In genomic region chrX:41406211-41406610, GRCh38 we compare ENCODE assay signal across 29 cellular contexts. TPM values are rescaled to one million over a fixed set of nuclear protein-coding genes. Genes with fewer than 3 reads are reported as not detected.
DNase-seq lines count a peak whose midpoint lies in the region; ATAC-seq, FAIRE-seq and TF ChIP-seq lines count a peak whose summit lies in the region.
"Had no signal": no experiment of that assay in that cellular context is flagged by ENCODE, and none has a peak within 500 bp of the region (broad histone marks: within the 10 kb centered on the region; RNA-seq: fewer than 3 reads in every experiment).

No MANE protein-coding gene starts in this region.

- H3K36me3 Mint-ChIP-seq in CD8-positive, alpha-beta T cell: no peaks in the 10 kb centered on the region
- H3K36me3 Mint-ChIP-seq: stimulated activated memory B cell treated with anti-CD40 and anti-IgM and Interleukin-4, amounts not matched to agents 10 μg/mL and 1 μg/mL and 100 μg/mL, for 72 hours had no signal

- TF ChIP-seq EP300 in K562 (IDR thresholded peaks at IDR 0.05; ENCODE audit: low read length): no peak

- TF ChIP-seq POLR2A in K562 (conservative IDR thresholded peaks at IDR 0.05): no peak

- 0% methylated on average over 1 of the region's 1 CpG for WGBS in K562 (ENCODE audit: insufficient coverage, low coverage, missing lambda C conversion rate)

- no peak for FAIRE-seq in K562 (lab: Jason Lieb, UNC)

- DNase-seq in Daoy (ENCODE audit: low read depth) (peak; percentile 43), LHCN-M2 (ENCODE audit: low read depth) (peak; percentile 59), K562 (ENCODE audit: extremely low read depth in 1 of 4, low spot score in 3 of 4) (no peak), kidney tubule cell (ENCODE audit: low spot score) (peak; percentile 81), iPS-NIHi7 (ENCODE audit: extremely low spot score) (no peak), anterior cingulate cortex (lab: John Stamatoyannopoulos, UW) (no peak)
- no peak for DNase-seq in activated effector memory CD4-positive, alpha-beta T cell treated with Interleukin-2 at 50 U/mL for 16 hours
- DNase-seq in CD8-positive, alpha-beta T cell: no peak
- DNase-seq: activated CD4-positive, alpha-beta T cell treated with anti-CD3 and anti-CD28 coated beads for 4 hours; activated CD8-positive, alpha-beta memory T cell treated with anti-CD3 and anti-CD28 coated beads for 24 hours; activated naive CD4-positive, alpha-beta T cell treated with Interleukin-2 at 50 U/mL for 16 hours; activated T-cell treated with anti-CD3 and anti-CD28 coated beads, Interleukin-2, amount 50 U/mL, for 1 hour; C1 segment of cervical spinal cord; MV-4-11; NCI-H1694 treated with DMSO at 0.1 percent for 48 hours; NCI-H2171 treated with DMSO at 0.1 percent for 48 hours; nephron progenitor cell; ovary; Peyer's patch; stimulated activated CD4-positive, alpha-beta T cell treated with anti-CD3 and anti-CD28 coated beads, Interleukin-4, amount 100 ng/mL, for 1 hour had no signal

- in situ Hi-C loops in K562 (cut with MboI): no loop called here

- H3K27ac ChIP-seq in K562 (ENCODE audit: extremely low read depth, low read depth, low read length): no peak overlapping the region
- H3K27ac ChIP-seq in CD8-positive, alpha-beta T cell (ENCODE audit: low read depth, low read length): no peak overlapping the region
- H3K27ac ChIP-seq: adrenal gland, KMS-11, ovary, Peyer's patch, right atrium auricular region had no signal

- H4K20me1 ChIP-seq in K562 (replicated peaks; ENCODE audit: control insufficient read depth, insufficient read depth, low read length): no peaks in the 10 kb centered on the region

- H3K9me1 ChIP-seq in K562 (ENCODE audit: control insufficient read depth, insufficient read depth, low read length): no peaks in the 10 kb centered on the region

- TF ChIP-seq RAD21 in K562 (CRISPR knock-in tag; conservative IDR thresholded peaks at IDR 0.05 in 1 of 2, IDR thresholded peaks at IDR 0.05 in 1 of 2): no peak

- H3K27me3 Mint-ChIP-seq in CD8-positive, alpha-beta T cell (ENCODE audit: low read depth): no peaks in the 10 kb centered on the region
- H3K27me3 Mint-ChIP-seq: stimulated activated memory B cell treated with anti-CD40 and anti-IgM and Interleukin-4, amounts not matched to agents 10 μg/mL and 1 μg/mL and 100 μg/mL, for 72 hours had no signal

- no peaks in the 10 kb centered on the region for H3K79me2 ChIP-seq in K562 (ENCODE audit: control insufficient read depth, insufficient read depth, low read length)

- no TSS peak for BruUV-seq in K562 (replicated peaks; lab: Mats Ljungman, UMichigan)

- no peak overlapping the region for H2AFZ ChIP-seq in K562 (ENCODE audit: low read depth, low read length)

- no peak overlapping the region for H3K9ac ChIP-seq in K562 (ENCODE audit: insufficient read depth in 1 of 2, low read depth in 2 of 2, low read length in 2 of 2)
- H3K9ac ChIP-seq: KMS-11 had no signal

- no peaks in the 10 kb centered on the region for H3K27me3 ChIP-seq in K562 (ENCODE audit: control insufficient read depth in 2 of 2, insufficient read depth in 2 of 2, low read length in 2 of 2)
- H3K27me3 ChIP-seq in CD8-positive, alpha-beta T cell (ENCODE audit: insufficient read depth, low read length): no peaks in the 10 kb centered on the region
- H3K27me3 ChIP-seq: ovary, Peyer's patch, right atrium auricular region had no signal

- H3K9me3 Mint-ChIP-seq in CD8-positive, alpha-beta T cell: no peaks in the 10 kb centered on the region
- H3K9me3 Mint-ChIP-seq: stimulated activated memory B cell treated with anti-CD40 and anti-IgM and Interleukin-4, amounts not matched to agents 10 μg/mL and 1 μg/mL and 100 μg/mL, for 72 hours; T-helper 1 cell treated with Interleukin-12 subunit alpha and Interleukin-12 subunit beta and Interleukin-4 antibody, amounts not matched to agents 30 μg/mL and 1 μg/mL, for 36 hours had no signal

- no peaks in the 10 kb centered on the region for H3K4me1 Mint-ChIP-seq in CD8-positive, alpha-beta T cell (ENCODE audit: low read depth)
- H3K4me1 Mint-ChIP-seq: nephron progenitor cell; stimulated activated memory B cell treated with anti-CD40 and anti-IgM and Interleukin-4, amounts not matched to agents 10 μg/mL and 1 μg/mL and 100 μg/mL, for 72 hours had no signal

- CTCF ChIA-PET in K562 (lab: Yijun Ruan, JAX; ENCODE audit: low intra/inter-chr PET ratio): no interaction called here
- CTCF ChIA-PET in CD8-positive, alpha-beta T cell (lab: Charles Lee): no interaction called here

- H3K27ac Mint-ChIP-seq in CD8-positive, alpha-beta T cell: no peak overlapping the region
- H3K27ac Mint-ChIP-seq: stimulated activated memory B cell treated with anti-CD40 and anti-IgM and Interleukin-4, amounts not matched to agents 10 μg/mL and 1 μg/mL and 100 μg/mL, for 72 hours; T-helper 1 cell treated with Interleukin-12 subunit alpha and Interleukin-12 subunit beta and Interleukin-4 antibody, amounts not matched to agents 30 μg/mL and 1 μg/mL, for 36 hours had no signal

- H3K4me2 ChIP-seq in K562 (ENCODE audit: insufficient read depth, low read length): no peak overlapping the region
- H3K4me2 ChIP-seq: KMS-11 had no signal

- H3K36me3 ChIP-seq in K562 (ENCODE audit: control insufficient read depth, insufficient read depth, low read length): no peaks in the 10 kb centered on the region
- no peaks in the 10 kb centered on the region for H3K36me3 ChIP-seq in CD8-positive, alpha-beta T cell (ENCODE audit: insufficient read depth, low read length)
- H3K36me3 ChIP-seq: adrenal gland, ovary, Peyer's patch, right atrium auricular region had no signal

- H3K9me3 ChIP-seq in K562 (replicated peaks; ENCODE audit: control insufficient read depth, insufficient read depth, low read depth, low read length): no peaks in the 10 kb centered on the region
- H3K9me3 ChIP-seq in CD8-positive, alpha-beta T cell (ENCODE audit: low read length): no peaks in the 10 kb centered on the region
- H3K9me3 ChIP-seq: adrenal gland, ovary, Peyer's patch, right atrium auricular region had no signal

- no peak overlapping the region for H3K4me3 Mint-ChIP-seq in CD8-positive, alpha-beta T cell
- H3K4me3 Mint-ChIP-seq: nephron progenitor cell; stimulated activated memory B cell treated with anti-CD40 and anti-IgM and Interleukin-4, amounts not matched to agents 10 μg/mL and 1 μg/mL and 100 μg/mL, for 72 hours; T-helper 1 cell treated with Interleukin-12 subunit alpha and Interleukin-12 subunit beta and Interleukin-4 antibody, amounts not matched to agents 30 μg/mL and 1 μg/mL, for 36 hours had no signal

- intact Hi-C loops in K562 (cut with micrococcal nuclease): no loop called here
- intact Hi-C loops in CD8-positive, alpha-beta T cell (cut with DNase I, micrococcal nuclease): no loop called here

- no peaks in the 10 kb centered on the region; a peak in 1 of 5 replicates for H3K4me1 ChIP-seq in K562 (replicated peaks in 1 of 2; ENCODE audit: control insufficient read depth in 2 of 2, insufficient read depth in 2 of 2, low read length in 2 of 2)
- no peaks in the 10 kb centered on the region for H3K4me1 ChIP-seq in CD8-positive, alpha-beta T cell (ENCODE audit: insufficient read depth, low read length)
- H3K4me1 ChIP-seq: adrenal gland, Peyer's patch, right atrium auricular region had no signal

- TF ChIP-seq CTCF in K562 (IDR thresholded peaks at IDR 0.05 in 2 of 3, conservative IDR thresholded peaks at IDR 0.05 in 1 of 3; ENCODE audit: insufficient read depth in 2 of 3, low read depth in 1 of 3, low read length in 3 of 3): no peak
- TF ChIP-seq CTCF in CD8-positive, alpha-beta T cell (IDR thresholded peaks at IDR 0.05): no peak

- ATAC-seq in K562: no peak
- no peak for ATAC-seq in CD8-positive, alpha-beta T cell
- ATAC-seq: stimulated activated memory B cell treated with anti-CD40 and anti-IgM and Interleukin-4, amounts not matched to agents 10 μg/mL and 1 μg/mL and 100 μg/mL, for 72 hours had no signal

- H3K4me3 ChIP-seq in K562: no peak overlapping the region
- H3K4me3 ChIP-seq in CD8-positive, alpha-beta T cell (ENCODE audit: low read depth, low read length): no peak overlapping the region
- H3K4me3 ChIP-seq: adrenal gland, ovary, Peyer's patch, right atrium auricular region had no signal

- POLR2A ChIA-PET in K562 (lab: Yijun Ruan, JAX): no interaction called here
- POLR2A ChIA-PET in CD8-positive, alpha-beta T cell (lab: Charles Lee): no interaction called here

TF ChIP-seq in K562, 482 proteins besides CTCF, POLR2A, EP300 and RAD21:
- TF ChIP-seq JUND (IDR thresholded peaks at IDR 0.05; ENCODE audit: borderline replicate concordance, low read depth, low read length) (peak; percentile 10; the same call in 1 of the 2 replicates), JUND (tag; IDR thresholded peaks at IDR 0.05; ENCODE audit: borderline replicate concordance, low read depth, low read length) (no peak), JUN (IDR thresholded peaks at IDR 0.05; ENCODE audit: borderline replicate concordance, low read depth, low read length) (0 out of 2 replicates have a peak, but pooled peaks have one; percentile 8), JUN (CRISPR knock-in tag; IDR thresholded peaks at IDR 0.05; ENCODE audit: borderline replicate concordance) (no peak), KDM4B (IDR thresholded peaks at IDR 0.05; ENCODE audit: borderline replicate concordance in 2 of 2, low read depth in 1 of 2) (no peak), FOSL1 (tag; conservative IDR thresholded peaks at IDR 0.05) (peak; percentile 50; the same call in 1 of the 2 replicates)

RNA-seq across cellular contexts. Expression of gene NYX, which starts 40.9 kb away (rescaled TPM):
- not detected in 2 replicates for total RNA-seq in Daoy (2014; rRNA removed; shearing (Covaris generic))
- not detected in 2 replicates for total RNA-seq in LHCN-M2 (2014; rRNA removed)
- polyA plus RNA-seq in LHCN-M2 (2012): not detected
- not detected in 2 replicates for total RNA-seq in K562 (2011; cell fraction: chromatin; rRNA removed; ENCODE audit: low replicate concordance)
- total RNA-seq in K562 (2011; cell fraction: nucleolus; rRNA removed): not detected in 2 replicates
- total RNA-seq in K562 (2011; cell fraction: nucleoplasm; rRNA removed): not detected in 2 replicates
- not detected in 2 replicates for total RNA-seq in K562 (2014; rRNA removed)
- not detected in 2 replicates for total RNA-seq in K562 (2014; rRNA removed; fragmentation: Illumina TruSeq; extraction: Trizol)
- not detected in 2 replicates for total RNA-seq in K562 (2015; rRNA removed; fragmentation: Illumina TruSeq; extraction: Trizol)
- total RNA-seq in K562 (2021): not detected in 2 replicates
- not detected in 2 replicates for polyA plus RNA-seq in K562 (2011; rRNA removed)
- not detected in 2 replicates for polyA plus RNA-seq in K562 (2011; cell fraction: cytosol; rRNA removed)
- not detected in 2 replicates for polyA plus RNA-seq in K562 (2011; cell fraction: nucleus; rRNA removed)
- polyA plus RNA-seq in K562 (2012): not detected in 2 replicates
- polyA plus RNA-seq in K562 (2014; fragmentation: Illumina TruSeq; extraction: Trizol): not detected in 2 replicates
- polyA plus RNA-seq in K562 (2014; fragmentation: Nextera tagmentation; extraction: Ambion mirVana): not detected
- polyA plus RNA-seq in K562 (2014; rRNA removed): not detected in 2 replicates
- not detected in 2 replicates for polyA minus RNA-seq in K562 (2011; rRNA and poly(A)+ RNA removed)
- polyA minus RNA-seq in K562 (2011; cell fraction: cytosol; rRNA and poly(A)+ RNA removed): not detected in 2 replicates
- not detected in 2 replicates for polyA minus RNA-seq in K562 (2011; cell fraction: nucleus; rRNA and poly(A)+ RNA removed)
- total RNA-seq in CD8-positive, alpha-beta T cell: not detected
- total RNA-seq: adrenal gland, cardiac septum, liver, ovary, Peyer's patch, right atrium auricular region, SK-MEL-5, urinary bladder had no signal
- polyA plus RNA-seq: adrenal gland, liver, ovary, urinary bladder had no signal

Comparison
In these comparisons a context has a peak if more than half of its experiments do, and no peak if none do; other contexts are left out.
1. DNase-seq: peak in Daoy (single experiment), LHCN-M2 (single experiment) and kidney tubule cell (single experiment); none in K562 (0 of 4), activated effector memory CD4-positive, alpha-beta T cell treated with Interleukin-2 at 50 U/mL for 16 hours (single experiment), CD8-positive, alpha-beta T cell (0 of 7), iPS-NIHi7 (single experiment) and anterior cingulate cortex (0 of 58).